12 cellular contexts compared by ENCODE assay signal in genomic region chr12:57241556-57242310, GRCh38. TPM values are rescaled to one million over a fixed set of nuclear protein-coding genes. Genes with fewer than 3 reads are reported as not detected.
DNase-seq lines count a peak whose midpoint lies in the region; ATAC-seq and TF ChIP-seq lines count a peak whose summit lies in the region.
"Had no signal": no experiment of that assay in that cellular context is flagged by ENCODE, and none has a peak within 500 bp of the region (broad histone marks: within the 10 kb centered on the region; RNA-seq: fewer than 3 reads in every experiment).

No MANE protein-coding gene starts in this region.

- no peaks in the 10 kb centered on the region for H3K36me3 Mint-ChIP-seq in CD4-positive, CD25-positive, alpha-beta regulatory T cell
- H3K36me3 Mint-ChIP-seq in activated T-cell treated with anti-CD3 and anti-CD28 coated beads, Interleukin-2, amount 50 U/mL, for 72 hours (ENCODE audit: insufficient read depth in 2 of 2): peaks cover 6 to 13% of the 10 kb centered on the region in 2 donors
- no peaks in the 10 kb centered on the region for H3K36me3 Mint-ChIP-seq in natural killer cell treated with Interleukin-12 subunit alpha and Interleukin-12 subunit beta and Interleukin-15 and Interleukin-18, amount 100 ng/mL, for 72 hours

- peaks cover 3% of the 10 kb centered on the region for H3K27me3 ChIP-seq in CD4-positive, CD25-positive, alpha-beta regulatory T cell (ENCODE audit: control insufficient read depth, insufficient read depth, low read length)
- H3K27me3 ChIP-seq in body of pancreas: peaks cover 0 to 22% of the 10 kb centered on the region in 2 donors
- H3K27me3 ChIP-seq: MG63 had no signal

- peaks cover 0 to 4% (median 0%) of the 10 kb centered on the region in 7 donors for H3K9me3 Mint-ChIP-seq in CD4-positive, CD25-positive, alpha-beta regulatory T cell
- no peaks in the 10 kb centered on the region for H3K9me3 Mint-ChIP-seq in activated T-cell treated with anti-CD3 and anti-CD28 coated beads, Interleukin-2, amount 50 U/mL, for 72 hours
- H3K9me3 Mint-ChIP-seq in natural killer cell treated with Interleukin-12 subunit alpha and Interleukin-12 subunit beta and Interleukin-15 and Interleukin-18, amount 100 ng/mL, for 72 hours: no peaks in the 10 kb centered on the region

- no peak for ATAC-seq in CD4-positive, CD25-positive, alpha-beta regulatory T cell (ENCODE audit: low read depth in 2 of 2)
- ATAC-seq in activated T-cell treated with anti-CD3 and anti-CD28 coated beads, Interleukin-2, amount 50 U/mL, for 72 hours (replicated peaks in 1 of 2): no peak
- no peak for ATAC-seq in natural killer cell treated with Interleukin-12 subunit alpha and Interleukin-12 subunit beta and Interleukin-15 and Interleukin-18, amount 100 ng/mL, for 72 hours
- ATAC-seq in GM19023 (IDR thresholded peaks at IDR 0.05; ENCODE audit: unreplicated experiment): no peak
- ATAC-seq in body of pancreas: no peak
- no peak for ATAC-seq in HG03095 (IDR thresholded peaks at IDR 0.05; ENCODE audit: unreplicated experiment)
- ATAC-seq: right cardiac atrium had no signal

- no peak overlapping the region for H3K27ac ChIP-seq in CD4-positive, CD25-positive, alpha-beta regulatory T cell (ENCODE audit: insufficient read depth, low read length, poor library complexity, severe bottlenecking)
- H3K27ac ChIP-seq in HEK293 (ENCODE audit: extremely low read depth, low read depth, low read length) (no peak overlapping the region), body of pancreas (no peak overlapping the region)

- H3K4me3 ChIP-seq in CD4-positive, CD25-positive, alpha-beta regulatory T cell (ENCODE audit: low read depth, low read length): no peak overlapping the region
- H3K4me3 ChIP-seq in HEK293 (ENCODE audit: low read depth, low read length): no peak overlapping the region
- H3K4me3 ChIP-seq in body of pancreas: no peak overlapping the region

- H3K27me3 Mint-ChIP-seq in CD4-positive, CD25-positive, alpha-beta regulatory T cell: peaks cover 67% of the 10 kb centered on the region
- peaks cover 58% of the 10 kb centered on the region for H3K27me3 Mint-ChIP-seq in activated T-cell treated with anti-CD3 and anti-CD28 coated beads, Interleukin-2, amount 50 U/mL, for 72 hours (ENCODE audit: low read depth)
- peaks cover 44 to 59% of the 10 kb centered on the region in 2 donors for H3K27me3 Mint-ChIP-seq in natural killer cell treated with Interleukin-12 subunit alpha and Interleukin-12 subunit beta and Interleukin-15 and Interleukin-18, amount 100 ng/mL, for 72 hours

- intact Hi-C loops in body of pancreas (cut with DNase I): no loop called here

- POLR2A ChIA-PET in HEK293 (lab: Yijun Ruan, JAX): interaction anchor here (1.0 to 6.4 kb wide), 7 partner anchors 10 to 114 kb away, joined by 3 to 72 read pairs (median 5); partner anchors contain the start of genes LRP1, NXPH4 and SHMT2

- no peaks in the 10 kb centered on the region for H3K9me3 ChIP-seq in CD4-positive, CD25-positive, alpha-beta regulatory T cell (ENCODE audit: control insufficient read depth in 2 of 2, low read length in 2 of 2)
- no peaks in the 10 kb centered on the region for H3K9me3 ChIP-seq in HEK293 (ENCODE audit: control insufficient read depth, insufficient read depth, low read depth, low read length)
- no peaks in the 10 kb centered on the region for H3K9me3 ChIP-seq in body of pancreas
- H3K9me3 ChIP-seq: MG63, thoracic aorta had no signal

- no peak for DNase-seq in CD4-positive, CD25-positive, alpha-beta regulatory T cell
- DNase-seq in activated T-cell treated with anti-CD3 and anti-CD28 coated beads, Interleukin-2, amount 50 U/mL, for 72 hours: peak in 1 of 2 donors; percentile 16
- DNase-seq in natural killer cell treated with Interleukin-12 subunit alpha and Interleukin-12 subunit beta and Interleukin-15 and Interleukin-18, amount 100 ng/mL, for 72 hours (ENCODE audit: low spot score): no peak
- DNase-seq in DMS79 (lab: John Stamatoyannopoulos, UW) (no peak), body of pancreas (no peak)
- DNase-seq: MG63, T1000 had no signal

- peak overlapping the region in 1 of 3 donors; percentile 42 for H3K27ac Mint-ChIP-seq in CD4-positive, CD25-positive, alpha-beta regulatory T cell
- peak overlapping the region; percentile 5 for H3K27ac Mint-ChIP-seq in activated T-cell treated with anti-CD3 and anti-CD28 coated beads, Interleukin-2, amount 50 U/mL, for 72 hours
- H3K27ac Mint-ChIP-seq in natural killer cell treated with Interleukin-12 subunit alpha and Interleukin-12 subunit beta and Interleukin-15 and Interleukin-18, amount 100 ng/mL, for 72 hours: no peak overlapping the region

- CTCF ChIA-PET in HEK293 (lab: Yijun Ruan, JAX): interaction anchor here (0.5 to 23.3 kb wide), 22 partner anchors 11 to 484 kb away, joined by 3 to 628 read pairs (median 5); partner anchors contain the start of genes GLI1, INHBE, NXPH4 and SHMT2

- peak overlapping the region; percentile 86 to 97 (median 93) for H3K4me3 Mint-ChIP-seq in CD4-positive, CD25-positive, alpha-beta regulatory T cell
- H3K4me3 Mint-ChIP-seq in activated T-cell treated with anti-CD3 and anti-CD28 coated beads, Interleukin-2, amount 50 U/mL, for 72 hours: peak overlapping the region; percentile 89 to 100
- peak overlapping the region; percentile 48 for H3K4me3 Mint-ChIP-seq in natural killer cell treated with Interleukin-12 subunit alpha and Interleukin-12 subunit beta and Interleukin-15 and Interleukin-18, amount 100 ng/mL, for 72 hours

- no peaks in the 10 kb centered on the region for H3K36me3 ChIP-seq in CD4-positive, CD25-positive, alpha-beta regulatory T cell (ENCODE audit: control insufficient read depth, insufficient read depth, low read length)
- H3K36me3 ChIP-seq in HEK293 (ENCODE audit: control insufficient read depth in 2 of 2, insufficient read depth in 1 of 2, low read length in 2 of 2): no peaks in the 10 kb centered on the region; a peak in 1 of 3 replicates
- no peaks in the 10 kb centered on the region for H3K36me3 ChIP-seq in body of pancreas (replicated peaks in 1 of 2; ENCODE audit: insufficient read depth in 1 of 2, low read depth in 2 of 2)
- H3K36me3 ChIP-seq: MG63, thoracic aorta had no signal

- TF ChIP-seq CTCF in HEK293 (tag by site-specific recombination; IDR thresholded peaks at IDR 0.05): no peak
- no peak for TF ChIP-seq CTCF in body of pancreas (IDR thresholded peaks at IDR 0.05)

- WGBS in body of pancreas, 2 donors: 8 to 21% methylated on average over 28 to 35 of the region's 37 CpGs

- no peak for TF ChIP-seq POLR2A in body of pancreas (IDR thresholded peaks at IDR 0.05)

- H3K4me1 Mint-ChIP-seq in CD4-positive, CD25-positive, alpha-beta regulatory T cell: peaks cover 5 to 61% (median 46%) of the 10 kb centered on the region in 4 donors
- H3K4me1 Mint-ChIP-seq in activated T-cell treated with anti-CD3 and anti-CD28 coated beads, Interleukin-2, amount 50 U/mL, for 72 hours (ENCODE audit: low read depth): peaks cover 74% of the 10 kb centered on the region
- H3K4me1 Mint-ChIP-seq in natural killer cell treated with Interleukin-12 subunit alpha and Interleukin-12 subunit beta and Interleukin-15 and Interleukin-18, amount 100 ng/mL, for 72 hours (ENCODE audit: low read depth in 2 of 2): peaks cover 49 to 53% of the 10 kb centered on the region in 2 donors

- H3K4me1 ChIP-seq in CD4-positive, CD25-positive, alpha-beta regulatory T cell (ENCODE audit: control insufficient read depth, insufficient read depth, low read length, poor library complexity, severe bottlenecking): peaks cover 72% of the 10 kb centered on the region
- peaks cover 5% of the 10 kb centered on the region for H3K4me1 ChIP-seq in HEK293 (ENCODE audit: control insufficient read depth, insufficient read depth, low read length)
- peaks cover 61% of the 10 kb centered on the region for H3K4me1 ChIP-seq in body of pancreas

TF ChIP-seq in HEK293, 187 proteins besides CTCF, POLR2A, EP300 and RAD21 (continues in another document):
- peak; percentile 47 for TF ChIP-seq GLIS2 (tag by site-specific recombination; IDR thresholded peaks at IDR 0.05)
- no peak for TF ChIP-seq ZFP69B (tag by site-specific recombination; IDR thresholded peaks at IDR 0.05)
- no peak for TF ChIP-seq ZBTB48 (tag by site-specific recombination; IDR thresholded peaks at IDR 0.05)
- no peak for TF ChIP-seq KLF1 (tag by site-specific recombination; IDR thresholded peaks at IDR 0.05)
- 0 out of 2 replicates have a peak, but pooled peaks have one; percentile 12 for TF ChIP-seq BCL11A (tag by site-specific recombination; IDR thresholded peaks at IDR 0.05; ENCODE audit: low read depth)
- TF ChIP-seq KLF7 (tag by site-specific recombination; IDR thresholded peaks at IDR 0.05; ENCODE audit: borderline replicate concordance): no peak
- 0 out of 2 replicates have a peak, but pooled peaks have one; percentile 14 for TF ChIP-seq ZNF596 (tag by site-specific recombination; IDR thresholded peaks at IDR 0.05)

RNA-seq across cellular contexts. Expression of gene STAC3, which starts 9.3 kb away (rescaled TPM):
- 2.6 TPM for total RNA-seq in CD4-positive, CD25-positive, alpha-beta regulatory T cell
- polyA plus RNA-seq in CD4-positive, CD25-positive, alpha-beta regulatory T cell: under 1 TPM in 3 of 4 donors, not detected in 1; 0.10 to 0.52 (median 0.18) TPM
- 1 to 10 TPM; 3.5 to 4.2 TPM for total RNA-seq in activated T-cell treated with anti-CD3 and anti-CD28 coated beads, Interleukin-2, amount 50 U/mL, for 72 hours
- 1 to 10 TPM; 2.5 to 6.1 TPM for total RNA-seq in natural killer cell treated with Interleukin-12 subunit alpha and Interleukin-12 subunit beta and Interleukin-15 and Interleukin-18, amount 100 ng/mL, for 72 hours
- 1 to 10 TPM in 1 of 2 donors, under 1 TPM in 1; 0.78 to 2.0 TPM for total RNA-seq in body of pancreas

RNA-seq across cellular contexts. Expression of gene SHMT2, which starts 12.2 kb away (rescaled TPM):
- total RNA-seq in CD4-positive, CD25-positive, alpha-beta regulatory T cell: 108 TPM
- 100 to 1,000 TPM; 214 to 300 (median 228) TPM for polyA plus RNA-seq in CD4-positive, CD25-positive, alpha-beta regulatory T cell
- total RNA-seq in activated T-cell treated with anti-CD3 and anti-CD28 coated beads, Interleukin-2, amount 50 U/mL, for 72 hours: 100 to 1,000 TPM; 507 to 550 TPM
- 100 to 1,000 TPM; 262 to 355 TPM for total RNA-seq in natural killer cell treated with Interleukin-12 subunit alpha and Interleukin-12 subunit beta and Interleukin-15 and Interleukin-18, amount 100 ng/mL, for 72 hours
- 10 to 100 TPM; 47.7 to 77.5 TPM for total RNA-seq in body of pancreas

RNA-seq across cellular contexts. Expression of gene NXPH4, which starts 25.1 kb away (rescaled TPM):
- 0.49 TPM for total RNA-seq in CD4-positive, CD25-positive, alpha-beta regulatory T cell
- polyA plus RNA-seq in CD4-positive, CD25-positive, alpha-beta regulatory T cell: under 1 TPM in 3 of 4 donors, not detected in 1; 0.09 to 0.46 (median 0.11) TPM
- 1 to 10 TPM; 1.5 to 2.3 TPM for total RNA-seq in activated T-cell treated with anti-CD3 and anti-CD28 coated beads, Interleukin-2, amount 50 U/mL, for 72 hours
- total RNA-seq in natural killer cell treated with Interleukin-12 subunit alpha and Interleukin-12 subunit beta and Interleukin-15 and Interleukin-18, amount 100 ng/mL, for 72 hours: under 1 TPM in 1 of 2 donors, not detected in 1; 0.73 TPM
- 1 to 10 TPM; 2.9 to 4.6 TPM for total RNA-seq in body of pancreas
